ENCODE assay signal across 32 cellular contexts in the genomic region with DNA sequence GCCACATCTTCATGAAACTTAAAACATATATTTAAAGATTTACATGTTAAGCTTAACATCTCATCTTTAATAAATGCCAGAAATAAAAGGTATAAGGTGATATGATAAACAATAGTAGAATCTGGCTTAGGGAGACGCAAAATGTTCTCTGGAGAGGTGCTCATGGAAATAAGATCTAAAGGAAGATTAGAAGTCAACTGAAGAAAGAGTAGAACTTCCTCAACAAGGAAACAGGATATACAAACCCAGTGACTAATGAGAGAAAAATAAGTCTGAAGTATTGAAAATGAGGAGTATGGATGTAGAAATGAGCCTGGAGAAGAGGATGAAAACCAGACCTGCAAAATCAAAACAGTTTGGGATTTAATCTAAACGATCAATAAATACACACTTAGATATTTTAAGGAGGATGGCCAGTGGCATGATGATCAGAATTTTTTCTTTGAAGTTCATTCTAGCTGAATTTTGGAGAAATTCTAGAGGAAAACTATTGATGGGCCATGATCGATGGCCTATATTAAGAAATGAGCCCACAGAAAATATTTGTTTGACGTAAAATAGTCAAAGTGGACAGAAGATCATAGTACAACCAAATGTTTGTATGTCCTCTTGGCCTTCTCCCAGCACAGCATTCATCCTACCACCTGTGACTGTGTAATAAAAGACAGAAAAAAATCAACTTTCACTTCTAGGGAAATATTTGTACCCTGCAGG.
"Had no signal": no experiment of that assay in that cellular context is flagged by ENCODE, and none has a peak within 500 bp of the region (broad histone marks: within the 10 kb centered on the region; RNA-seq: fewer than 3 reads in every experiment).

No MANE protein-coding gene starts in this region.

- H3K27ac ChIP-seq: cardiac muscle cell, Peyer's patch, RWPE1 had no signal

- H3K27me3 Mint-ChIP-seq: activated CD4-positive, alpha-beta T cell treated with anti-CD3 and anti-CD28 coated beads for 36 hours; activated CD4-positive, alpha-beta T cell treated with anti-CD3 and anti-CD28 coated beads, Interleukin-2, amount 10 ng/mL, durations not matched to agents 7 days and 5 days; activated naive CD8-positive, alpha-beta T cell treated with anti-CD3 and anti-CD28 coated beads for 36 hours; activated T-cell treated with anti-CD3 and anti-CD28 coated beads, Interleukin-2, amount 50 U/mL, for 24 hours; central memory CD8-positive, alpha-beta T cell; T-cell had no signal

- H3K27me3 ChIP-seq: cardiac muscle cell, Peyer's patch had no signal

- ATAC-seq: activated CD4-positive, alpha-beta T cell treated with anti-CD3 and anti-CD28 coated beads for 36 hours; activated CD4-positive, CD25-positive, alpha-beta regulatory T cell treated with anti-CD3 and anti-CD28 coated beads, Interleukin-2, amount 50 U/mL, for 24 hours; activated CD8-positive, alpha-beta T cell treated with anti-CD3 and anti-CD28 coated beads, Interleukin-2, amount 10 ng/mL, durations not matched to agents 7 days and 5 days; PC-3; Right ventricle myocardium inferior; SK-N-SH treated with all-trans-retinoic acid at 6 μM for 48 hours; T-cell; WTC11 had no signal

- H3K36me3 ChIP-seq: cardiac muscle cell, Peyer's patch had no signal

- H3K36me3 Mint-ChIP-seq: activated naive CD8-positive, alpha-beta T cell treated with anti-CD3 and anti-CD28 coated beads for 36 hours; T-cell; WTC11 had no signal

- H3K4me3 Mint-ChIP-seq: activated CD4-positive, alpha-beta T cell treated with anti-CD3 and anti-CD28 coated beads for 36 hours; activated CD4-positive, alpha-beta T cell treated with anti-CD3 and anti-CD28 coated beads, Interleukin-2, amount 10 ng/mL, durations not matched to agents 7 days and 5 days; activated CD8-positive, alpha-beta T cell treated with anti-CD3 and anti-CD28 coated beads, Interleukin-2, amount 10 ng/mL, durations not matched to agents 7 days and 5 days; activated naive CD8-positive, alpha-beta T cell treated with anti-CD3 and anti-CD28 coated beads for 36 hours; activated T-cell treated with anti-CD3 and anti-CD28 coated beads, Interleukin-2, amount 50 U/mL, for 24 hours; central memory CD8-positive, alpha-beta T cell; T-cell; WTC11 had no signal

- H3K4me1 Mint-ChIP-seq: activated CD4-positive, alpha-beta T cell treated with anti-CD3 and anti-CD28 coated beads for 36 hours; activated CD4-positive, alpha-beta T cell treated with anti-CD3 and anti-CD28 coated beads, Interleukin-2, amount 10 ng/mL, durations not matched to agents 7 days and 5 days; activated naive CD8-positive, alpha-beta T cell treated with anti-CD3 and anti-CD28 coated beads for 36 hours; central memory CD8-positive, alpha-beta T cell; T-cell; WTC11 had no signal

- H3K4me1 ChIP-seq: Peyer's patch had no signal

- H3K27ac Mint-ChIP-seq: activated CD4-positive, alpha-beta T cell treated with anti-CD3 and anti-CD28 coated beads for 36 hours; activated CD4-positive, alpha-beta T cell treated with anti-CD3 and anti-CD28 coated beads, Interleukin-2, amount 10 ng/mL, durations not matched to agents 7 days and 5 days; activated CD8-positive, alpha-beta T cell treated with anti-CD3 and anti-CD28 coated beads, Interleukin-2, amount 10 ng/mL, durations not matched to agents 7 days and 5 days; activated naive CD8-positive, alpha-beta T cell treated with anti-CD3 and anti-CD28 coated beads for 36 hours; activated T-cell treated with anti-CD3 and anti-CD28 coated beads, Interleukin-2, amount 50 U/mL, for 24 hours; T-cell; WTC11 had no signal

- H3K9me3 ChIP-seq: Peyer's patch had no signal

- H3K4me3 ChIP-seq: cardiac muscle cell, Peyer's patch had no signal

- DNase-seq: activated CD4-positive, alpha-beta T cell treated with anti-CD3 and anti-CD28 coated beads for 36 hours; activated CD4-positive, alpha-beta T cell treated with anti-CD3 and anti-CD28 coated beads, Interleukin-2, amount 10 ng/mL, durations not matched to agents 7 days and 5 days; activated CD4-positive, alpha-beta T cell treated with anti-CD3 and anti-CD28 coated beads, Interleukin-2, amount 50 U/mL, for 48 hours; activated CD8-positive, alpha-beta T cell treated with anti-CD3 and anti-CD28 coated beads, Interleukin-2, amount 10 ng/mL, durations not matched to agents 7 days and 5 days; activated effector memory CD4-positive, alpha-beta T cell treated with Interleukin-2 at 50 U/mL for 16 hours; activated naive CD4-positive, alpha-beta T cell treated with anti-CD3 and anti-CD28 coated beads, Interleukin-2, amount 50 U/mL, for 16 hours; activated naive CD8-positive, alpha-beta T cell treated with anti-CD3 and anti-CD28 coated beads for 36 hours; activated T-cell treated with anti-CD3 and anti-CD28 coated beads, Interleukin-2, amount 50 U/mL, for 24 hours; amniotic stem cell; aorta; MV-4-11; NCI-H1092; NCI-H1436 treated with DMSO at 0.1 percent for 48 hours; NCI-H1694 treated with DMSO at 0.1 percent for 48 hours; NCI-H2029; NCI-H510A; NCI-H526; NCI-H748 treated with DMSO at 0.1 percent for 48 hours; NK-92 treated with Interleukin-12 subunit alpha and Interleukin-12 subunit beta, amount 100 ng/mL, for 24 hours; PC-3; Peyer's patch; SIG-M5; T-cell; T-helper 2 cell; T-helper 9 cell had no signal

- H3K9me3 Mint-ChIP-seq: activated T-cell treated with anti-CD3 and anti-CD28 coated beads, Interleukin-2, amount 50 U/mL, for 24 hours had no signal
